ENCODE assay signal across 9 cellular contexts in genomic region chr11:91846664-91847063, GRCh38.
"Had no signal": no experiment of that assay in that cellular context is flagged by ENCODE, and none has a peak within 500 bp of the region (broad histone marks: within the 10 kb centered on the region; RNA-seq: fewer than 3 reads in every experiment).

No MANE protein-coding gene starts in this region.

- DNase-seq: GM23248, GOT3, H7, HFFc6, KBM-7 had no signal

- H3K4me3 ChIP-seq: GM23248, HAP-1 had no signal

- H2AFZ ChIP-seq: GM23248 had no signal

- ATAC-seq: HCT116, HepG2 had no signal

- H3K36me3 ChIP-seq: HAP-1 had no signal

- H3K4me1 ChIP-seq: HAP-1 had no signal

- H3K27ac ChIP-seq: GM23248, HL-60 had no signal

- H3K9me3 ChIP-seq: HAP-1 had no signal
